ENCODE assay signal across 18 cellular contexts in genomic region chr16:12439443-12440232, GRCh38.
DNase-seq lines count a peak whose midpoint lies in the region; ATAC-seq and TF ChIP-seq lines count a peak whose summit lies in the region.
"Had no signal": no experiment of that assay in that cellular context is flagged by ENCODE, and none has a peak within 500 bp of the region (broad histone marks: within the 10 kb centered on the region; RNA-seq: fewer than 3 reads in every experiment).

No MANE protein-coding gene starts in this region.

- H3K27ac Mint-ChIP-seq in activated CD4-positive, alpha-beta T cell treated with anti-CD3 and anti-CD28 coated beads for 36 hours = peak overlapping the region; percentile 26
- H3K27ac Mint-ChIP-seq: dendritic cell treated with granulocyte-macrophage colony-stimulating factor and Interleukin-4, amounts not matched to agents 40 ng/mL and 50 ng/mL, for 4 days; IgD-negative memory B cell; type B pancreatic cell had no signal

- no peaks in the 10 kb centered on the region for H3K9me3 ChIP-seq in upper lobe of right lung
- H3K9me3 ChIP-seq: left lung, pancreas had no signal

- peaks cover 5% of the 10 kb centered on the region for H3K36me3 ChIP-seq in upper lobe of right lung
- H3K36me3 ChIP-seq: left lung, pancreas had no signal

- CTCF ChIA-PET in activated CD4-positive, alpha-beta T cell treated with anti-CD3 and anti-CD28 coated beads for 36 hours (lab: Charles Lee) = no interaction called here

- ATAC-seq in activated CD4-positive, alpha-beta T cell treated with anti-CD3 and anti-CD28 coated beads for 36 hours = peak; percentile 49
- ATAC-seq in upper lobe of right lung (no peak), HG03521 (IDR thresholded peaks at IDR 0.05; ENCODE audit: unreplicated experiment) (no peak)
- ATAC-seq: left lung; stimulated activated effector memory CD8-positive, alpha-beta T cell treated with anti-CD3 and anti-CD28 coated beads, Interleukin-12 subunit alpha, Interleukin-12 subunit beta, amount 100 ng/mL, for 72 hours had no signal

- H3K4me1 ChIP-seq in upper lobe of right lung = no peaks in the 10 kb centered on the region
- H3K4me1 ChIP-seq: left lung, pancreas had no signal

- peak; percentile 42 for DNase-seq in activated CD4-positive, alpha-beta T cell treated with anti-CD3 and anti-CD28 coated beads for 36 hours
- no peak for DNase-seq in activated CD4-positive, alpha-beta T cell treated with anti-CD3 and anti-CD28 coated beads for 4 hours
- peak; percentile 67 for DNase-seq in G401 (ENCODE audit: low spot score)
- peak; percentile 49 for DNase-seq in NCI-H2196 treated with DMSO at 0.1 percent for 48 hours (lab: John Stamatoyannopoulos, UW; ENCODE audit: unreplicated experiment)
- peak; percentile 47 for DNase-seq in cerebellar cortex (ENCODE audit: low spot score)
- no peak for DNase-seq in upper lobe of right lung
- no peak for DNase-seq in Kasumi-1 (lab: John Stamatoyannopoulos, UW)
- DNase-seq: activated effector memory CD4-positive, alpha-beta T cell treated with Interleukin-2 at 50 U/mL for 16 hours; left lung; NCI-H526; pancreas; PC-9; small intestine had no signal

- H3K27me3 Mint-ChIP-seq in activated CD4-positive, alpha-beta T cell treated with anti-CD3 and anti-CD28 coated beads for 36 hours = no peaks in the 10 kb centered on the region
- H3K27me3 Mint-ChIP-seq: dendritic cell treated with granulocyte-macrophage colony-stimulating factor and Interleukin-4, amounts not matched to agents 40 ng/mL and 50 ng/mL, for 4 days; IgD-negative memory B cell; type B pancreatic cell had no signal

- TF ChIP-seq CTCF in upper lobe of right lung (IDR thresholded peaks at IDR 0.05) = no peak

- H3K27me3 ChIP-seq in upper lobe of right lung = no peaks in the 10 kb centered on the region
- H3K27me3 ChIP-seq: left lung, pancreas had no signal

- H3K4me1 Mint-ChIP-seq in activated CD4-positive, alpha-beta T cell treated with anti-CD3 and anti-CD28 coated beads for 36 hours = peaks cover 16% of the 10 kb centered on the region
- H3K4me1 Mint-ChIP-seq: stimulated activated effector memory CD8-positive, alpha-beta T cell treated with anti-CD3 and anti-CD28 coated beads, Interleukin-12 subunit alpha, Interleukin-12 subunit beta, amount 100 ng/mL, for 72 hours had no signal

- H3K9me3 Mint-ChIP-seq in activated CD4-positive, alpha-beta T cell treated with anti-CD3 and anti-CD28 coated beads for 36 hours (ENCODE audit: low read depth) = peaks cover 3% of the 10 kb centered on the region
- H3K9me3 Mint-ChIP-seq: dendritic cell treated with granulocyte-macrophage colony-stimulating factor and Interleukin-4, amounts not matched to agents 40 ng/mL and 50 ng/mL, for 4 days; IgD-negative memory B cell; stimulated activated effector memory CD8-positive, alpha-beta T cell treated with anti-CD3 and anti-CD28 coated beads, Interleukin-12 subunit alpha, Interleukin-12 subunit beta, amount 100 ng/mL, for 72 hours; type B pancreatic cell had no signal

- intact Hi-C loops in activated CD4-positive, alpha-beta T cell treated with anti-CD3 and anti-CD28 coated beads for 36 hours (cut with DNase I, micrococcal nuclease) = no loop called here
- intact Hi-C loops in upper lobe of right lung (cut with DNase I) = no loop called here

- H3K4me3 Mint-ChIP-seq in activated CD4-positive, alpha-beta T cell treated with anti-CD3 and anti-CD28 coated beads for 36 hours = no peak overlapping the region
- H3K4me3 Mint-ChIP-seq: dendritic cell treated with granulocyte-macrophage colony-stimulating factor and Interleukin-4, amounts not matched to agents 40 ng/mL and 50 ng/mL, for 4 days; stimulated activated effector memory CD8-positive, alpha-beta T cell treated with anti-CD3 and anti-CD28 coated beads, Interleukin-12 subunit alpha, Interleukin-12 subunit beta, amount 100 ng/mL, for 72 hours; type B pancreatic cell had no signal

- no peak overlapping the region for H3K27ac ChIP-seq in upper lobe of right lung
- H3K27ac ChIP-seq: left lung, pancreas, PC-9 had no signal

- POLR2A ChIA-PET in activated CD4-positive, alpha-beta T cell treated with anti-CD3 and anti-CD28 coated beads for 36 hours (lab: Charles Lee) = interaction anchor here (0.6 kb wide), 1 partner anchor 15 kb away, joined by 3 read pairs; no protein-coding TSS in a partner anchor

- no peak overlapping the region for H3K4me3 ChIP-seq in upper lobe of right lung
- H3K4me3 ChIP-seq: left lung, pancreas, PC-9 had no signal

- in situ Hi-C loops in G401 (cut with HindIII; ENCODE audit: low sequenced_read_pairs) = no loop called here

- peaks cover 20% of the 10 kb centered on the region for H3K36me3 Mint-ChIP-seq in activated CD4-positive, alpha-beta T cell treated with anti-CD3 and anti-CD28 coated beads for 36 hours (ENCODE audit: low read depth)
- H3K36me3 Mint-ChIP-seq: stimulated activated effector memory CD8-positive, alpha-beta T cell treated with anti-CD3 and anti-CD28 coated beads, Interleukin-12 subunit alpha, Interleukin-12 subunit beta, amount 100 ng/mL, for 72 hours; type B pancreatic cell had no signal

Comparison
In these comparisons a context has a peak if more than half of its experiments do, and no peak if none do; other contexts are left out.
1. DNase-seq: peak in activated CD4-positive, alpha-beta T cell treated with anti-CD3 and anti-CD28 coated beads for 36 hours (single experiment), G401 (single experiment), NCI-H2196 treated with DMSO at 0.1 percent for 48 hours (single experiment) and cerebellar cortex (single experiment); none in activated CD4-positive, alpha-beta T cell treated with anti-CD3 and anti-CD28 coated beads for 4 hours (0 of 2), upper lobe of right lung (single experiment) and Kasumi-1 (0 of 2).